Comparison of ENCODE assay signal across 19 cellular contexts in the genomic region with DNA sequence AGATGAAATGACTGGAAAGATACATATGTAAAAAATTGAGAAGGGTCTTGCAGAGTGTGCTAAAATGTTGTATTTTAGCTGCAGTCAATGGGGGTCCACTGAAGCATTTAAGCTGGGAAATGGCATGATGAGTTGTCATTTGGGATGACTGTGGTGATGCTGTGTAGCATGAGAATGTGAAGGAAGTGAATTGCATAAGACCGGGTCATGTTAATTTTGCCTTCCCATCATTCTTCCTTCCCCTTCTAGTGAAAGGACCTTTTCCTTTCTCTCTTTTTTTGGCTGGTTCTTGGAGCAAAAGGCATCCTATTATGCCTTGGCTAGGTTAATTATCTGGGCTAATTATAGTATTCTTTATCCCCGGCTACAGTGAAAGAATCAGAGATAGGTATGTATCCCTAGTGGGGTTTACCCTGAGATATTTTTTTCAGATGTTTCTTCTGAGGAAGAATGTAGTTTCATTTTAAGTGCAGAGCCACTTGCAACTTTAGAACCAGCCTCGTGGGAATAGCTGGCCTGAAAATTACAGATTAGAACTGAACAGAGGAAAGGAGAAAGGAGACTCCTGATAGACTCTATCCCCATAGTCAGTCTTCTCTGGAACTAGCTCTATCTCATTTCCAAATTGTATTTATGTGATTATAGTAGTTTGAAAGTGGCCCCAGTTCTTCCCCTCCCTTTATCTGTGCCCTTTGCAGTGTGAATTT.
A peak's percentile ranks its signal among the peaks of the same experiment; 100 is the strongest.
DNase-seq lines count a peak whose midpoint lies in the region; ATAC-seq and TF ChIP-seq lines count a peak whose summit lies in the region.
"Had no signal": no experiment of that assay in that cellular context is flagged by ENCODE, and none has a peak within 500 bp of the region (broad histone marks: within the 10 kb centered on the region; RNA-seq: fewer than 3 reads in every experiment).

No MANE protein-coding gene starts in this region.

- H3K4me2 ChIP-seq in OCI-LY3 (ENCODE audit: low read length): peak overlapping the region; percentile 20

- DNase-seq in fibroblast of gingiva (ENCODE audit: low read depth) (peak; percentile 21), pons (ENCODE audit: low spot score) (peak; percentile 22), NCI-H1694 (lab: John Stamatoyannopoulos, UW) (no peak), SKM-1 (lab: John Stamatoyannopoulos, UW; ENCODE audit: unreplicated experiment) (no peak)
- DNase-seq: activated CD4-positive, CD25-positive, alpha-beta regulatory T cell; activated CD8-positive, alpha-beta memory T cell treated with anti-CD3 and anti-CD28 coated beads, Interleukin-2, amount 10 ng/mL, durations not matched to agents 7 days and 5 days; activated effector memory CD4-positive, alpha-beta T cell treated with anti-CD3 and anti-CD28 coated beads, Interleukin-2, amount 50 U/mL, for 16 hours; KBM-7; lower lobe of right lung; NCI-H510A; Peyer's patch; small intestine; stimulated activated naive B cell treated with anti-CD40 and anti-IgM and Interleukin-4, amounts not matched to agents 10 μg/mL and 1 μg/mL and 100 μg/mL, for 72 hours; T-helper 1 cell had no signal

- no peaks in the 10 kb centered on the region for H3K27me3 ChIP-seq in OCI-LY3 (ENCODE audit: low read depth, low read length)
- H3K27me3 ChIP-seq: Peyer's patch, vagina had no signal

- no peak overlapping the region for H3K9ac ChIP-seq in OCI-LY3 (ENCODE audit: low read length)

- H3K27ac ChIP-seq in OCI-LY3 (ENCODE audit: low read length): no peak overlapping the region
- H3K27ac ChIP-seq: C4-2B, lower lobe of right lung, Peyer's patch, vagina had no signal

- no peak overlapping the region for H3K4me3 ChIP-seq in OCI-LY3 (ENCODE audit: low read length)
- H3K4me3 ChIP-seq: lower lobe of right lung, Peyer's patch, vagina had no signal

- TF ChIP-seq CTCF in OCI-LY3 (IDR thresholded peaks at IDR 0.05; ENCODE audit: low read depth, low read length): no peak

- H4K20me1 ChIP-seq in OCI-LY3 (ENCODE audit: insufficient read depth, low read length): no peaks in the 10 kb centered on the region

- H2AFZ ChIP-seq in OCI-LY3 (ENCODE audit: low read depth, low read length): no peak overlapping the region

- H3K9me3 ChIP-seq in OCI-LY3 (ENCODE audit: insufficient read depth, low read length): no peaks in the 10 kb centered on the region
- H3K9me3 ChIP-seq: lower lobe of right lung, Peyer's patch, vagina had no signal

- H3K79me2 ChIP-seq in OCI-LY3 (ENCODE audit: low read length): no peaks in the 10 kb centered on the region

- no peaks in the 10 kb centered on the region for H3K36me3 ChIP-seq in OCI-LY3 (replicated peaks; ENCODE audit: low read depth, low read length)
- H3K36me3 ChIP-seq: lower lobe of right lung, Peyer's patch, vagina had no signal

- H3K4me1 ChIP-seq in OCI-LY3 (ENCODE audit: low read length): peaks cover 24% of the 10 kb centered on the region
- H3K4me1 ChIP-seq: lower lobe of right lung, Peyer's patch, vagina had no signal

- ATAC-seq in HG03432 (IDR thresholded peaks at IDR 0.05; ENCODE audit: unreplicated experiment): peak; percentile 53
- no peak for ATAC-seq in HG02970 (IDR thresholded peaks at IDR 0.05; ENCODE audit: low FRiP score, unreplicated experiment)
- ATAC-seq: activated CD8-positive, alpha-beta memory T cell treated with anti-CD3 and anti-CD28 coated beads, Interleukin-2, amount 10 ng/mL, durations not matched to agents 7 days and 5 days; lower lobe of right lung had no signal

Comparison
In these comparisons a context has a peak if more than half of its experiments do, and no peak if none do; other contexts are left out.
1. DNase-seq: peak in fibroblast of gingiva (single experiment) and pons (single experiment); none in NCI-H1694 (single experiment) and SKM-1 (single experiment).